In the genomic region with DNA sequence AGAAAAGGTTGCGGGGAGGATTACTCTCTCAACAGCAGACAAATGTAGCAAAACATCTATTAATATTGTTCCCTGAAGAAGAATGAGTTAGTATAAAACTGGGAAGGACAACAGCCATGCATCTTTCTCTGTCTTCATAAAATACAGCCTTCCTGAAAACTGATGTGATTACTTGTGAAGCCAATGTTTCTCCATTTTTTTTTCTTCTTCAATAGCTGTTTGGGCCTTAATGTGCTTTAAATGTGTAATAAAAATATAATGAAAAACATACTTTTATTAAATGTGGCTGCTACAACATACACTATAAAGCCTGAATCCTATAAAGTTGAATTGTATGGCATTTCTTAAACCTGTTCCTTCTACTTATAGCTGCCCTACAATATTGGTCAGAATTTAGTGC, we compare ENCODE assay signal across 21 cellular contexts.
"Had no signal": no experiment of that assay in that cellular context is flagged by ENCODE, and none has a peak within 500 bp of the region (broad histone marks: within the 10 kb centered on the region; RNA-seq: fewer than 3 reads in every experiment).

No MANE protein-coding gene starts in this region.

- H3K4me1 ChIP-seq: parathyroid adenoma, right lobe of liver had no signal

- H3K9me3 ChIP-seq: right lobe of liver, testis had no signal

- H3K27ac ChIP-seq: parathyroid adenoma, right lobe of liver, testis, VCaP had no signal

- H3K27me3 Mint-ChIP-seq: activated naive CD8-positive, alpha-beta T cell treated with anti-CD3 and anti-CD28 coated beads, Interleukin-2, amount 50 U/mL, for 24 hours had no signal

- H3K36me3 Mint-ChIP-seq: brain had no signal

- H3K4me3 Mint-ChIP-seq: activated naive CD4-positive, alpha-beta T cell treated with anti-CD3 and anti-CD28 coated beads for 36 hours; activated naive CD8-positive, alpha-beta T cell treated with anti-CD3 and anti-CD28 coated beads, Interleukin-2, amount 50 U/mL, for 24 hours; brain; type B pancreatic cell had no signal

- DNase-seq: activated CD4-positive, alpha-beta T cell treated with anti-CD3 and anti-CD28 coated beads, Interleukin-2, amount 50 U/mL, for 1 hour; activated CD4-positive, CD25-positive, alpha-beta regulatory T cell treated with anti-CD3 and anti-CD28 coated beads, Interleukin-2, amount 50 U/mL, for 72 hours; activated naive CD4-positive, alpha-beta T cell treated with anti-CD3 and anti-CD28 coated beads for 36 hours; activated naive CD8-positive, alpha-beta T cell treated with anti-CD3 and anti-CD28 coated beads, Interleukin-2, amount 50 U/mL, for 24 hours; activated T-cell treated with anti-CD3 and anti-CD28 coated beads, Interleukin-2, amount 50 U/mL, for 1 hour; anterior cingulate cortex; caudate nucleus; foreskin melanocyte; glutamatergic neuron; kidney; mammary epithelial cell; right lobe of liver; small intestine; stimulated activated CD4-positive, alpha-beta T cell treated with anti-CD3 and anti-CD28 coated beads, Interleukin-15, amount 100 ng/mL, for 24 hours; stimulated activated CD4-positive, alpha-beta T cell treated with anti-CD3 and anti-CD28 coated beads, Interleukin-4, amount 100 ng/mL, for 1 hour; testis had no signal

- ATAC-seq: activated naive CD8-positive, alpha-beta T cell treated with anti-CD3 and anti-CD28 coated beads, Interleukin-2, amount 50 U/mL, for 24 hours; left lobe of liver; right lobe of liver had no signal

- H3K27ac Mint-ChIP-seq: activated naive CD8-positive, alpha-beta T cell treated with anti-CD3 and anti-CD28 coated beads, Interleukin-2, amount 50 U/mL, for 24 hours; brain; type B pancreatic cell had no signal

- H3K4me1 Mint-ChIP-seq: brain had no signal

- H3K4me3 ChIP-seq: right lobe of liver, testis had no signal

- H3K27me3 ChIP-seq: right lobe of liver, testis had no signal

- H3K36me3 ChIP-seq: right lobe of liver had no signal
